Comparison of ENCODE assay signal across 8 cellular contexts in genomic region chr12:92158711-92159534, GRCh38. TPM values are rescaled to one million over a fixed set of nuclear protein-coding genes. Genes with fewer than 3 reads are reported as not detected.
A peak's percentile ranks its signal among the peaks of the same experiment; 100 is the strongest.
DNase-seq lines count a peak whose midpoint lies in the region; ATAC-seq and TF ChIP-seq lines count a peak whose summit lies in the region.

No MANE protein-coding gene starts in this region.

- intact Hi-C loops in activated CD4-positive, alpha-beta T cell treated with anti-CD3 and anti-CD28 coated beads, Interleukin-2, amount 10 ng/mL, durations not matched to agents 24 days and 14 days (cut with micrococcal nuclease) = no loop called here

- H3K27me3 Mint-ChIP-seq in activated CD4-positive, alpha-beta T cell treated with anti-CD3 and anti-CD28 coated beads, Interleukin-2, amount 10 ng/mL, durations not matched to agents 24 days and 14 days = no peaks in the 10 kb centered on the region
- no peaks in the 10 kb centered on the region for H3K27me3 Mint-ChIP-seq in activated T-helper 17 cell treated with anti-CD3 and anti-CD28 coated beads, Interleukin-2, amount 50 U/mL, for 72 hours
- no peaks in the 10 kb centered on the region for H3K27me3 Mint-ChIP-seq in stimulated activated memory B cell treated with anti-CD40 and anti-IgM and Interleukin-4, amounts not matched to agents 10 μg/mL and 1 μg/mL and 100 μg/mL, for 72 hours
- H3K27me3 Mint-ChIP-seq in type B pancreatic cell = no peaks in the 10 kb centered on the region

- peak overlapping the region; percentile 35 for H3K27ac Mint-ChIP-seq in activated CD4-positive, alpha-beta T cell treated with anti-CD3 and anti-CD28 coated beads, Interleukin-2, amount 10 ng/mL, durations not matched to agents 24 days and 14 days
- peak overlapping the region; percentile 17 for H3K27ac Mint-ChIP-seq in activated T-helper 17 cell treated with anti-CD3 and anti-CD28 coated beads, Interleukin-2, amount 50 U/mL, for 72 hours
- peak overlapping the region; percentile 94 for H3K27ac Mint-ChIP-seq in stimulated activated memory B cell treated with anti-CD40 and anti-IgM and Interleukin-4, amounts not matched to agents 10 μg/mL and 1 μg/mL and 100 μg/mL, for 72 hours
- H3K27ac Mint-ChIP-seq in type B pancreatic cell = no peak overlapping the region

- H3K4me3 Mint-ChIP-seq in activated CD4-positive, alpha-beta T cell treated with anti-CD3 and anti-CD28 coated beads, Interleukin-2, amount 10 ng/mL, durations not matched to agents 24 days and 14 days = peak overlapping the region; percentile 46
- H3K4me3 Mint-ChIP-seq in activated T-helper 17 cell treated with anti-CD3 and anti-CD28 coated beads, Interleukin-2, amount 50 U/mL, for 72 hours = peak overlapping the region; percentile 56
- peak overlapping the region; percentile 69 for H3K4me3 Mint-ChIP-seq in stimulated activated memory B cell treated with anti-CD40 and anti-IgM and Interleukin-4, amounts not matched to agents 10 μg/mL and 1 μg/mL and 100 μg/mL, for 72 hours
- no peak overlapping the region for H3K4me3 Mint-ChIP-seq in type B pancreatic cell

- peaks cover 26% of the 10 kb centered on the region for H3K4me1 Mint-ChIP-seq in activated CD4-positive, alpha-beta T cell treated with anti-CD3 and anti-CD28 coated beads, Interleukin-2, amount 10 ng/mL, durations not matched to agents 24 days and 14 days
- H3K4me1 Mint-ChIP-seq in activated T-helper 17 cell treated with anti-CD3 and anti-CD28 coated beads, Interleukin-2, amount 50 U/mL, for 72 hours = peaks cover 5% of the 10 kb centered on the region
- H3K4me1 Mint-ChIP-seq in stimulated activated memory B cell treated with anti-CD40 and anti-IgM and Interleukin-4, amounts not matched to agents 10 μg/mL and 1 μg/mL and 100 μg/mL, for 72 hours = peaks cover 90% of the 10 kb centered on the region
- H3K4me1 Mint-ChIP-seq in type B pancreatic cell (ENCODE audit: unreplicated experiment) = peaks cover 15% of the 10 kb centered on the region

- peak; percentile 54 for ATAC-seq in HG02884 (IDR thresholded peaks at IDR 0.05; ENCODE audit: unreplicated experiment)
- ATAC-seq in activated T-helper 17 cell treated with anti-CD3 and anti-CD28 coated beads, Interleukin-2, amount 50 U/mL, for 72 hours (replicated peaks) = peak; percentile 38
- ATAC-seq in stimulated activated memory B cell treated with anti-CD40 and anti-IgM and Interleukin-4, amounts not matched to agents 10 μg/mL and 1 μg/mL and 100 μg/mL, for 72 hours = peak; percentile 86

- H3K36me3 Mint-ChIP-seq in activated CD4-positive, alpha-beta T cell treated with anti-CD3 and anti-CD28 coated beads, Interleukin-2, amount 10 ng/mL, durations not matched to agents 24 days and 14 days (ENCODE audit: low read depth) = peaks cover 10% of the 10 kb centered on the region
- no peaks in the 10 kb centered on the region for H3K36me3 Mint-ChIP-seq in activated T-helper 17 cell treated with anti-CD3 and anti-CD28 coated beads, Interleukin-2, amount 50 U/mL, for 72 hours (ENCODE audit: low read depth)
- peaks cover 10% of the 10 kb centered on the region for H3K36me3 Mint-ChIP-seq in stimulated activated memory B cell treated with anti-CD40 and anti-IgM and Interleukin-4, amounts not matched to agents 10 μg/mL and 1 μg/mL and 100 μg/mL, for 72 hours
- no peaks in the 10 kb centered on the region for H3K36me3 Mint-ChIP-seq in type B pancreatic cell

- no peak for TF ChIP-seq CTCF in type B pancreatic cell (conservative IDR thresholded peaks at IDR 0.05)

- no peak for DNase-seq in activated CD4-positive, alpha-beta T cell treated with anti-CD3 and anti-CD28 coated beads, Interleukin-2, amount 10 ng/mL, durations not matched to agents 24 days and 14 days
- no peak for DNase-seq in activated CD4-positive, alpha-beta T cell treated with anti-CD3 and anti-CD28 coated beads for 48 hours
- DNase-seq in HCEC 1CT = no peak
- no peak for DNase-seq in type B pancreatic cell (ENCODE audit: extremely low spot score, unreplicated experiment)
- DNase-seq in stimulated activated CD4-positive, alpha-beta T cell treated with anti-CD3 and anti-CD28 coated beads, Interleukin-4, amount 100 ng/mL, for 24 hours = no peak

- H3K9me3 Mint-ChIP-seq in activated CD4-positive, alpha-beta T cell treated with anti-CD3 and anti-CD28 coated beads, Interleukin-2, amount 10 ng/mL, durations not matched to agents 24 days and 14 days = peaks cover 7% of the 10 kb centered on the region
- H3K9me3 Mint-ChIP-seq in activated T-helper 17 cell treated with anti-CD3 and anti-CD28 coated beads, Interleukin-2, amount 50 U/mL, for 72 hours = peaks cover 8% of the 10 kb centered on the region
- peaks cover 2% of the 10 kb centered on the region for H3K9me3 Mint-ChIP-seq in stimulated activated memory B cell treated with anti-CD40 and anti-IgM and Interleukin-4, amounts not matched to agents 10 μg/mL and 1 μg/mL and 100 μg/mL, for 72 hours
- peaks cover 7% of the 10 kb centered on the region for H3K9me3 Mint-ChIP-seq in type B pancreatic cell

RNA-seq across cellular contexts. Expression of gene BTG1, which starts 13.3 kb away (rescaled TPM):
- 84.2 and 90.8 TPM in 2 replicates for total RNA-seq in activated CD4-positive, alpha-beta T cell treated with anti-CD3 and anti-CD28 coated beads, Interleukin-2, amount 10 ng/mL, durations not matched to agents 24 days and 14 days
- 100 to 1,000 TPM; 131 to 648 TPM for total RNA-seq in activated T-helper 17 cell treated with anti-CD3 and anti-CD28 coated beads, Interleukin-2, amount 50 U/mL, for 72 hours
- total RNA-seq in type B pancreatic cell (ENCODE audit: low replicate concordance) = 111 and 116 TPM in 2 replicates
